23 cellular contexts compared by ENCODE assay signal in genomic region chr9:27475057-27475456, GRCh38. TPM values are rescaled to one million over a fixed set of nuclear protein-coding genes. Genes with fewer than 3 reads are reported as not detected.
"Had no signal": no experiment of that assay in that cellular context is flagged by ENCODE, and none has a peak within 500 bp of the region (broad histone marks: within the 10 kb centered on the region; RNA-seq: fewer than 3 reads in every experiment).

No MANE protein-coding gene starts in this region.

- H3K27me3 ChIP-seq: hepatocyte, sigmoid colon had no signal

- H3K36me3 ChIP-seq: sigmoid colon had no signal

- ATAC-seq: psoas muscle; stimulated activated naive B cell treated with anti-CD40 and anti-IgM and Interleukin-4, amounts not matched to agents 10 μg/mL and 1 μg/mL and 100 μg/mL, for 72 hours; stimulated activated naive CD8-positive, alpha-beta T cell treated with anti-CD3 and anti-CD28 coated beads, Interleukin-15, amount 100 ng/mL, for 72 hours had no signal

- H3K27ac ChIP-seq: hepatocyte, psoas muscle had no signal

- H2AFZ ChIP-seq: hepatocyte had no signal

- H3K27me3 Mint-ChIP-seq: stimulated activated naive B cell treated with anti-CD40 and anti-IgM and Interleukin-4, amounts not matched to agents 10 μg/mL and 1 μg/mL and 100 μg/mL, for 72 hours; stimulated activated naive CD8-positive, alpha-beta T cell treated with anti-CD3 and anti-CD28 coated beads, Interleukin-15, amount 100 ng/mL, for 72 hours had no signal

- H3K4me3 Mint-ChIP-seq: endodermal cell; nephron; stimulated activated naive B cell treated with anti-CD40 and anti-IgM and Interleukin-4, amounts not matched to agents 10 μg/mL and 1 μg/mL and 100 μg/mL, for 72 hours; stimulated activated naive CD8-positive, alpha-beta T cell treated with anti-CD3 and anti-CD28 coated beads, Interleukin-15, amount 100 ng/mL, for 72 hours had no signal

- H3K4me3 ChIP-seq: hepatocyte, psoas muscle, sigmoid colon, skin epidermis had no signal

- DNase-seq: dermis blood vessel endothelial cell; endodermal cell; foreskin melanocyte; head of caudate nucleus; kidney; left cardiac atrium; mesenchymal stem cell; midbrain; psoas muscle; retina; sigmoid colon; stimulated activated CD4-positive, alpha-beta T cell treated with anti-CD3 and anti-CD28 coated beads, Interleukin-2, amount 100 ng/mL, for 24 hours; stimulated activated CD4-positive, alpha-beta T cell treated with anti-CD3 and anti-CD28 coated beads, Interleukin-4, amount 100 ng/mL, for 4 hours; stimulated activated naive B cell treated with anti-CD40 and anti-IgM and Interleukin-4, amounts not matched to agents 10 μg/mL and 1 μg/mL and 100 μg/mL, for 72 hours; stimulated activated naive CD8-positive, alpha-beta T cell treated with anti-CD3 and anti-CD28 coated beads, Interleukin-15, amount 100 ng/mL, for 72 hours; trophoblast cell had no signal

- H3K4me1 Mint-ChIP-seq: stimulated activated naive CD8-positive, alpha-beta T cell treated with anti-CD3 and anti-CD28 coated beads, Interleukin-15, amount 100 ng/mL, for 72 hours had no signal

- H3K4me2 ChIP-seq: hepatocyte had no signal

- H3K9me3 ChIP-seq: sigmoid colon had no signal

- H3K27ac Mint-ChIP-seq: endodermal cell; nephron; stimulated activated naive CD8-positive, alpha-beta T cell treated with anti-CD3 and anti-CD28 coated beads, Interleukin-15, amount 100 ng/mL, for 72 hours had no signal

RNA-seq across cellular contexts. Expression of gene IFNK, which starts 49.0 kb away (rescaled TPM):
- total RNA-seq: dermis blood vessel endothelial cell, endodermal cell, endothelial cell of umbilical vein, hepatocyte, kidney, left cardiac atrium, liver, omental fat pad, psoas muscle, sigmoid colon, subcutaneous adipose tissue had no signal
- polyA plus RNA-seq: endothelial cell of umbilical vein, hepatocyte, liver, psoas muscle, sigmoid colon had no signal

RNA-seq across cellular contexts. Expression of gene MOB3B, which starts 54.6 kb away (rescaled TPM):
- total RNA-seq: endothelial cell of umbilical vein had no signal
